Comparison of ENCODE assay signal across 29 cellular contexts in the genomic region with DNA sequence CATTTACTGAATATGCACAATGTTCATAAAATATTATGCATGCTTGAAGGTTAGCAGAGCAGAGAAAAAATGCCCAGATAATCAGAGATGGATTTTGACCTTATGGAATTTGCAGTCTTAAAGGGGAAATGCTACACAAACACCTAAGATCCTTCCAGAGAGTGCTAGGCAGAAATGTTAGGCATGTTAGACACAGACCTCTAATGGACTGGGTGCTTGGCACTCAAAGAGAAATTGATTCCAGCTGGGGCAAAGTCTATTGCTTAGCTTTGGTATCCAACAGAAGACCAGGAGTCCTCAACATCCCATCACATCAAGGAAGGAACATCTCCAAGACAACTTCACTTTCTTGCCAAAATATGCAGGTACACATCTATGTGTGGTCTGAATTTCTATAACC. TPM values are rescaled to one million over a fixed set of nuclear protein-coding genes. Genes with fewer than 3 reads are reported as not detected.
"Had no signal": no experiment of that assay in that cellular context is flagged by ENCODE, and none has a peak within 500 bp of the region (broad histone marks: within the 10 kb centered on the region; RNA-seq: fewer than 3 reads in every experiment).

No MANE protein-coding gene starts in this region.

- DNase-seq: activated CD4-positive, alpha-beta memory T cell treated with anti-CD3 and anti-CD28 coated beads for 36 hours; activated CD4-positive, alpha-beta T cell treated with anti-CD3 and anti-CD28 coated beads, Interleukin-2, amount 10 ng/mL, durations not matched to agents 24 days and 14 days; activated CD4-positive, CD25-positive, alpha-beta regulatory T cell treated with anti-CD3 and anti-CD28 coated beads, Interleukin-2, amount 50 U/mL, for 72 hours; activated CD8-positive, alpha-beta memory T cell treated with anti-CD3 and anti-CD28 coated beads, Interleukin-2, amount 50 U/mL, for 4 hours; activated effector memory CD4-positive, alpha-beta T cell treated with anti-CD3 and anti-CD28 coated beads, Interleukin-2, amount 50 U/mL, for 16 hours; activated naive CD4-positive, alpha-beta T cell treated with anti-CD3 and anti-CD28 coated beads for 36 hours; activated naive CD8-positive, alpha-beta T cell treated with anti-CD3 and anti-CD28 coated beads for 36 hours; activated T-cell treated with anti-CD3 and anti-CD28 coated beads, Interleukin-2, amount 50 U/mL, for 1 hour; adrenal gland; aorta; central memory CD4-positive, alpha-beta T cell; effector CD4-positive, alpha-beta T cell; heart right ventricle; left colon; naive B cell; nephron progenitor cell; nucleus accumbens; right cardiac atrium; stimulated activated CD4-positive, alpha-beta T cell treated with anti-CD3 and anti-CD28 coated beads, Interleukin-2, amount 100 ng/mL, for 48 hours; stimulated activated naive CD4-positive, alpha-beta T cell treated with Interleukin-2 at 50 U/mL for 16 hours; T-helper 2 cell; testis; transverse colon had no signal

- H3K36me3 ChIP-seq: adrenal gland, esophagus muscularis mucosa, heart right ventricle, transverse colon had no signal

- H3K4me1 ChIP-seq: adrenal gland, testis, transverse colon had no signal

- H3K9me3 ChIP-seq: adrenal gland, esophagus muscularis mucosa, heart right ventricle, testis, transverse colon had no signal

- H3K27ac ChIP-seq: adrenal gland, esophagus muscularis mucosa, foreskin keratinocyte, heart right ventricle, testis, transverse colon had no signal

- H3K27me3 ChIP-seq: adrenal gland, esophagus muscularis mucosa, foreskin keratinocyte, heart right ventricle, testis, transverse colon had no signal

- H3K4me3 ChIP-seq: adrenal gland, esophagus muscularis mucosa, heart right ventricle, lung, testis, transverse colon had no signal

RNA-seq across cellular contexts. Expression of a gene that starts 32.1 kb away (rescaled TPM):
- total RNA-seq: activated CD4-positive, alpha-beta memory T cell treated with anti-CD3 and anti-CD28 coated beads for 36 hours; activated CD4-positive, alpha-beta T cell treated with anti-CD3 and anti-CD28 coated beads, Interleukin-2, amount 10 ng/mL, durations not matched to agents 24 days and 14 days; activated CD8-positive, alpha-beta memory T cell treated with anti-CD3 and anti-CD28 coated beads for 36 hours; activated naive CD4-positive, alpha-beta T cell treated with anti-CD3 and anti-CD28 coated beads for 36 hours; activated naive CD8-positive, alpha-beta T cell treated with anti-CD3 and anti-CD28 coated beads for 36 hours; activated T-helper 1 cell treated with anti-CD3 and anti-CD28 coated beads, Interleukin-12 subunit alpha, Interleukin-12 subunit beta, Interleukin-2, Interleukin-4 antibody, amounts not matched to agents 30 ng/mL and 10 ng/mL and 1 ng/mL, durations not matched to agents 14 hours and 24 hours and 36 hours; foreskin keratinocyte; pulmonary artery endothelial cell had no signal
- polyA plus RNA-seq: foreskin keratinocyte had no signal
